33 cellular contexts compared by ENCODE assay signal in genomic region chr13:78376822-78377221, GRCh38.
"Had no signal": no experiment of that assay in that cellular context is flagged by ENCODE, and none has a peak within 500 bp of the region (broad histone marks: within the 10 kb centered on the region; RNA-seq: fewer than 3 reads in every experiment).

No MANE protein-coding gene starts in this region.

- ATAC-seq: activated CD8-positive, alpha-beta T cell treated with anti-CD3 and anti-CD28 coated beads for 36 hours; activated naive CD4-positive, alpha-beta T cell treated with anti-CD3 and anti-CD28 coated beads, Interleukin-2, amount 50 U/mL, for 72 hours; activated T-cell treated with anti-CD3 and anti-CD28 coated beads, Interleukin-2, amount 50 U/mL, for 4 hours; activated T-cell treated with anti-CD3 and anti-CD28 coated beads, Interleukin-2, amount 50 U/mL, for 72 hours; activated T-helper 17 cell treated with anti-CD3 and anti-CD28 coated beads, Interleukin-2, amount 50 U/mL, for 72 hours; body of pancreas had no signal

- H3K27me3 ChIP-seq: adrenal gland, body of pancreas, brain microvascular endothelial cell, breast epithelium had no signal

- H3K27ac ChIP-seq: adrenal gland, body of pancreas, brain microvascular endothelial cell, breast epithelium, VCaP had no signal

- H3K4me1 ChIP-seq: adrenal gland, body of pancreas, breast epithelium had no signal

- H3K4me3 ChIP-seq: adrenal gland, body of pancreas, breast epithelium had no signal

- DNase-seq: activated B cell treated with CpG ODN at 0.5 μM for 24 hours; activated CD4-positive, alpha-beta memory T cell treated with anti-CD3 and anti-CD28 coated beads for 36 hours; activated CD4-positive, alpha-beta T cell treated with anti-CD3 and anti-CD28 coated beads for 4 hours; activated CD4-positive, alpha-beta T cell treated with anti-CD3 and anti-CD28 coated beads, Interleukin-2, amount 10 ng/mL, durations not matched to agents 24 days and 14 days; activated CD4-positive, alpha-beta T cell treated with anti-CD3 and anti-CD28 coated beads, Interleukin-2, amount 50 U/mL, for 1 hour; activated CD4-positive, alpha-beta T cell treated with anti-CD3 and anti-CD28 coated beads, Interleukin-2, amount 50 U/mL, for 4 hours; activated CD4-positive, CD25-positive, alpha-beta regulatory T cell treated with anti-CD3 and anti-CD28 coated beads, Interleukin-2, amount 50 U/mL, for 72 hours; activated CD8-positive, alpha-beta memory T cell treated with anti-CD3 and anti-CD28 coated beads, Interleukin-2, amount 50 U/mL, for 4 hours; activated CD8-positive, alpha-beta T cell treated with anti-CD3 and anti-CD28 coated beads for 36 hours; activated effector memory CD4-positive, alpha-beta T cell treated with anti-CD3 and anti-CD28 coated beads, Interleukin-2, amount 50 U/mL, for 16 hours; activated gamma-delta T cell treated with Interleukin-2 at 50 U/mL for 16 hours; activated naive CD4-positive, alpha-beta T cell; activated naive CD4-positive, alpha-beta T cell treated with anti-CD3 and anti-CD28 coated beads for 36 hours; activated naive CD4-positive, alpha-beta T cell treated with anti-CD3 and anti-CD28 coated beads, Interleukin-2, amount 50 U/mL, for 16 hours; activated naive CD8-positive, alpha-beta T cell treated with anti-CD3 and anti-CD28 coated beads for 36 hours; activated T-cell treated with anti-CD3 and anti-CD28 coated beads for 4 hours; activated T-cell treated with anti-CD3 and anti-CD28 coated beads, Interleukin-2, amount 50 U/mL, for 1 hour; activated T-cell treated with anti-CD3 and anti-CD28 coated beads, Interleukin-2, amount 50 U/mL, for 4 hours; activated T-cell treated with anti-CD3 and anti-CD28 coated beads, Interleukin-2, amount 50 U/mL, for 72 hours; adrenal gland; amniotic stem cell; aorta; body of pancreas; brain microvascular endothelial cell; caudate nucleus; cerebellar nuclear complex; T-helper 1 cell; T-helper 2 cell; T-helper 9 cell had no signal

- H3K36me3 ChIP-seq: adrenal gland, brain microvascular endothelial cell, breast epithelium had no signal

- H3K9me3 ChIP-seq: adrenal gland, body of pancreas, breast epithelium had no signal
